ENCODE assay signal across 8 cellular contexts in the genomic region with DNA sequence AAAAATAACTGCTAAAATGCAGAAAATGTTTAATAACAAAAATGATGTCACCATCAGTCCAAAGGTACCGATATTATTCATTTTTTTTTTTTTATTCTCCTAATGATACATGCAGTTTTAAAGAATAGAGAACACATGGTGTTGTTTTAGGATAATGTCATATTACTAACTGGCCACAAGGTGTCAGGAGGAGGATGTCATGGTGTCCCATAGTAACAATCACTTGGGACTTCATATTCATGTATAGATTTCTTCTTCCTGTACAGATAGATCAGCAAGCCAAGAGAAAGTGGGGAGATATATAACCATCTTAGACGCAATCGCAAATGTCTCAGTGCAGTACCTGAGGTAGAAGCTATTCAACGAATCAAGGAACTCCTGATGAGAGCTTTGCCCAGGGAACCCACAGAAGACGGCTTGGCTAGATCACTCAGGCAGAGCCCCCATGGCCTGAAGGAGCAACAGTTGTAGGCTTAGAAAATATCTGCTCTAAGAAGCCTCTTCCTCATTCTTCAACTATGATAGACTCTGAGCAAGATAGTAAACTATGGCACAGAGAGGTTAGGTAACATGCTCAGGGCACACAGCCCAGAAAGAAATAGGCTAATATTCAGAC. TPM values are rescaled to one million over a fixed set of nuclear protein-coding genes. Genes with fewer than 3 reads are reported as not detected.
A peak's percentile ranks its signal among the peaks of the same experiment; 100 is the strongest.
DNase-seq lines count a peak whose midpoint lies in the region; ATAC-seq and TF ChIP-seq lines count a peak whose summit lies in the region.

No MANE protein-coding gene starts in this region.

- H3K27me3 ChIP-seq in foreskin keratinocyte, result no peaks in the 10 kb centered on the region

- peak; percentile 27 for TF ChIP-seq CTCF in GM20000 (IDR thresholded peaks at IDR 0.05; ENCODE audit: extremely low read depth, missing control alignments)
- no peak for TF ChIP-seq CTCF in foreskin keratinocyte (conservative IDR thresholded peaks at IDR 0.05)

- ATAC-seq in HG03575 (IDR thresholded peaks at IDR 0.05; ENCODE audit: extremely low read depth, insufficient number of reproducible peaks, low FRiP score, unreplicated experiment) (peak; percentile 83), foreskin keratinocyte (peak; percentile 45)

- no peaks in the 10 kb centered on the region for H3K4me1 ChIP-seq in foreskin keratinocyte

- H3K27ac ChIP-seq in foreskin keratinocyte, result no peak overlapping the region

- DNase-seq in NCI-H510A treated with DMSO at 0.1 percent for 48 hours (lab: John Stamatoyannopoulos, UW), result peak; percentile 22
- no peak for DNase-seq in NCI-H510A (lab: John Stamatoyannopoulos, UW)
- peak; percentile 67 for DNase-seq in GM20000 (ENCODE audit: low spot score)
- DNase-seq in RPMI7951 (ENCODE audit: low read depth), result peak; percentile 45
- peak in 1 of 2 donors; percentile 11 for DNase-seq in foreskin keratinocyte
- DNase-seq in superior temporal gyrus (ENCODE audit: extremely low spot score), result peak; percentile 52
- DNase-seq in activated CD4-positive, CD25-positive, alpha-beta regulatory T cell (lab: John Stamatoyannopoulos, UW), result no peak

RNA-seq across cellular contexts. Expression of gene OR2T11, which starts 12.3 kb away (rescaled TPM):
- total RNA-seq in RPMI7951 (2014; rRNA removed; shearing (Covaris generic)), result not detected in 2 replicates
- not detected in 2 replicates for total RNA-seq in foreskin keratinocyte
- not detected in 2 replicates for polyA plus RNA-seq in foreskin keratinocyte

RNA-seq across cellular contexts. Expression of gene OR2T35, which starts 22.5 kb away (rescaled TPM):
- not detected in 2 replicates for total RNA-seq in RPMI7951 (2014; rRNA removed; shearing (Covaris generic))
- total RNA-seq in foreskin keratinocyte, result not detected in 2 replicates
- not detected in 2 replicates for polyA plus RNA-seq in foreskin keratinocyte

RNA-seq across cellular contexts. Expression of gene OR2T10, which starts 25.1 kb away (rescaled TPM):
- not detected in 2 replicates for total RNA-seq in RPMI7951 (2014; rRNA removed; shearing (Covaris generic))
- total RNA-seq in foreskin keratinocyte, result not detected in 2 replicates
- not detected in 2 replicates for polyA plus RNA-seq in foreskin keratinocyte

RNA-seq across cellular contexts. Expression of gene OR2T27, which starts 32.7 kb away (rescaled TPM):
- not detected in 2 replicates for total RNA-seq in RPMI7951 (2014; rRNA removed; shearing (Covaris generic))
- not detected in 2 replicates for total RNA-seq in foreskin keratinocyte
- not detected in 2 replicates for polyA plus RNA-seq in foreskin keratinocyte

RNA-seq across cellular contexts. Expression of gene OR2T34, which starts 48.0 kb away (rescaled TPM):
- not detected in 2 replicates for total RNA-seq in RPMI7951 (2014; rRNA removed; shearing (Covaris generic))
- total RNA-seq in foreskin keratinocyte, result not detected in 2 replicates
- not detected in 2 replicates for polyA plus RNA-seq in foreskin keratinocyte

Comparison
In these comparisons a context has a peak if more than half of its experiments do, and no peak if none do; other contexts are left out.
1. DNase-seq: peak in NCI-H510A treated with DMSO at 0.1 percent for 48 hours (single experiment), GM20000 (single experiment), RPMI7951 (single experiment) and superior temporal gyrus (single experiment); none in NCI-H510A (single experiment) and activated CD4-positive, CD25-positive, alpha-beta regulatory T cell (0 of 4).